Comparison of ENCODE assay signal across 26 cellular contexts in the genomic region with DNA sequence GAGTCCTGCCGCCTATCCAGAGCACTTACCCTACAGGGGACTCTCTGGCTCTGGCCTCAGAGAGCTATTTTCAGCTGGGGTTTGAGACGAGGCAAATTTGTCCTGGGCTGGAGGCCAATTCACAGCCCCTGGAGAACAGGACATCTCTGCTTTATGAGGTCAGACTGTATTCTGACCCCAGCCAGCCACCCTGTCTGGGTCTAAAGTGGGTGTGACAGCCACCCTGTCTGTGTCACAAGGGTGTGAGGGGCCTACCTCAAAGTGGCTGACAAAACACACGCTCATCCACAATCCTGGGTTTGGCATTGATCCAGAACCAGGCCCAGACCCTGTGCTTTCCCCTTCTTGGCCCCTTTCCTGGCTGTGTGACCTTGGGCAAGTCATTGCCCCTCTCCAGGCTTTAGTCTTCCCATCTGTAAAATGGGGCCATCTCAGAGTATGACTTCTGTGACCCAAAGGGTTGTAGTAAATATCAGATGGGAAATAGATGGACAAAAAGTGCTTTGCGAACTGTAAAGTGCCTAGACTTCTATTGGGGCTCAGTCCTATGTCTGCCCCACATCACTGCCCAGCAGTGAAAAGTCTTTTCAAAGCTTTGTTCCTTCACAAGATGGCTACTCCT. TPM values are rescaled to one million over a fixed set of nuclear protein-coding genes. Genes with fewer than 3 reads are reported as not detected.
DNase-seq lines count a peak whose midpoint lies in the region; ATAC-seq and TF ChIP-seq lines count a peak whose summit lies in the region.
"Had no signal": no experiment of that assay in that cellular context is flagged by ENCODE, and none has a peak within 500 bp of the region (broad histone marks: within the 10 kb centered on the region; RNA-seq: fewer than 3 reads in every experiment).

No MANE protein-coding gene starts in this region.

- H3K9me3 ChIP-seq in right cardiac atrium (ENCODE audit: control insufficient read depth, low read length) (no peaks in the 10 kb centered on the region), psoas muscle (no peaks in the 10 kb centered on the region)
- H3K9me3 ChIP-seq: mucosa of descending colon, stomach had no signal

- DNase-seq in EH (ENCODE audit: low read depth) (peak; percentile 36), choroid plexus epithelial cell (ENCODE audit: low read depth) (peak; percentile 32), right cardiac atrium (peak; percentile 85 to 91 (median 89)), psoas muscle (peak in 1 of 2 donors; percentile 37), AG20443 (ENCODE audit: low spot score) (no peak), dermis blood vessel endothelial cell (no peak), HCEC 1CT (no peak), COR-L47 (lab: John Stamatoyannopoulos, UW) (no peak)
- DNase-seq: activated naive CD8-positive, alpha-beta T cell treated with anti-CD3 and anti-CD28 coated beads, Interleukin-2, amount 50 U/mL, for 24 hours; cortex of kidney; mucosa of descending colon; NCI-H1436; NCI-H2107; NCI-H510A; stimulated activated CD4-positive, alpha-beta T cell treated with anti-CD3 and anti-CD28 coated beads, Interleukin-12 subunit alpha, Interleukin-12 subunit beta, amount 100 ng/mL, for 4 hours; stimulated activated CD4-positive, alpha-beta T cell treated with anti-CD3 and anti-CD28 coated beads, Interleukin-4, amount 100 ng/mL, for 4 hours; stomach; WERI-Rb-1 had no signal

- intact Hi-C loops in right cardiac atrium (cut with DNase I) (no loop called here), psoas muscle (cut with DNase I) (no loop called here)

- TF ChIP-seq CTCF in choroid plexus epithelial cell (conservative IDR thresholded peaks at IDR 0.05; ENCODE audit: low read depth, low read length), result no peak
- no peak for TF ChIP-seq CTCF in psoas muscle (IDR thresholded peaks at IDR 0.05)

- H3K4me1 ChIP-seq in right cardiac atrium (ENCODE audit: control insufficient read depth, insufficient read depth, low read length) (peaks cover 13% of the 10 kb centered on the region), psoas muscle (peaks cover 5% of the 10 kb centered on the region)

- H3K4me3 ChIP-seq in choroid plexus epithelial cell (ENCODE audit: low read depth, low read length) (no peak overlapping the region), right cardiac atrium (ENCODE audit: low read length) (no peak overlapping the region), psoas muscle (no peak overlapping the region)
- H3K4me3 ChIP-seq: MG63, mucosa of descending colon, SK-N-MC, stomach had no signal

- ATAC-seq in right cardiac atrium (peak; percentile 85 to 86), psoas muscle (peak in 3 of 4 donors; percentile 9 to 44 (median 33))
- ATAC-seq: activated naive CD8-positive, alpha-beta T cell treated with anti-CD3 and anti-CD28 coated beads, Interleukin-2, amount 50 U/mL, for 24 hours; left lobe of liver; mucosa of descending colon; Panc1 had no signal

- no peaks in the 10 kb centered on the region for H3K27me3 ChIP-seq in right cardiac atrium (ENCODE audit: control insufficient read depth, insufficient read depth)
- no peaks in the 10 kb centered on the region for H3K27me3 ChIP-seq in psoas muscle (ENCODE audit: insufficient read depth in 3 of 3, low read length in 2 of 3)
- H3K27me3 ChIP-seq: MG63, stomach had no signal

- H3K27ac ChIP-seq in right cardiac atrium (ENCODE audit: low read length), result peak overlapping the region; percentile 87
- no peak overlapping the region for H3K27ac ChIP-seq in psoas muscle
- H3K27ac ChIP-seq: C4-2B, SK-N-MC, stomach, WERI-Rb-1 had no signal

- WGBS in right cardiac atrium, result 42% methylated on average over 4 of the region's 4 CpGs
- 46 to 65% (median 54%) methylated on average over 4 of the region's 4 CpGs for whole genome bisulfite sequencing in psoas muscle, 3 donors

- no peaks in the 10 kb centered on the region for H3K36me3 ChIP-seq in psoas muscle (ENCODE audit: insufficient read depth in 1 of 2, low read depth in 1 of 2)
- H3K36me3 ChIP-seq: MG63, stomach, WERI-Rb-1 had no signal

RNA-seq across cellular contexts. Expression of a gene that starts 44.1 kb away (rescaled TPM):
- total RNA-seq in right cardiac atrium (1,000 to 10,000 TPM in 3 of 4 donors, 100 to 1,000 TPM in 1; 963 to 1,731 (median 1,257) TPM), psoas muscle (100 to 1,000 TPM in 3 of 4 donors, 10 to 100 TPM in 1; 38.0 to 235 (median 134) TPM), dermis blood vessel endothelial cell (401 and 1,564 TPM in 2 replicates)
- polyA plus RNA-seq in right cardiac atrium (447 TPM), psoas muscle (100 to 1,000 TPM in 1 of 3 donors, 10 to 100 TPM in 2; 23.6 to 168 (median 57.4) TPM)
- total RNA-seq: activated T-helper 2 cell treated with anti-CD3 and anti-CD28 coated beads, Interferon-gamma antibody, Interleukin-2, Interleukin-4, amounts not matched to agents 10 μg/mL and 5 μg/mL and 100 μg/mL, durations not matched to agents 14 hours and 24 hours and 36 hours had no signal

RNA-seq across cellular contexts. Expression of a gene that starts 51.4 kb away (rescaled TPM):
- total RNA-seq in right cardiac atrium (10 to 100 TPM; 13.6 to 18.7 (median 17.5) TPM), psoas muscle (1 to 10 TPM in 1 of 4 donors, under 1 TPM in 3; 0.16 to 2.4 (median 0.48) TPM), dermis blood vessel endothelial cell (0.05 and 0.51 TPM in 2 replicates)
- polyA plus RNA-seq in right cardiac atrium (5.8 TPM), psoas muscle (under 1 TPM; 0.20 to 0.30 (median 0.29) TPM)
- total RNA-seq: activated T-helper 2 cell treated with anti-CD3 and anti-CD28 coated beads, Interferon-gamma antibody, Interleukin-2, Interleukin-4, amounts not matched to agents 10 μg/mL and 5 μg/mL and 100 μg/mL, durations not matched to agents 14 hours and 24 hours and 36 hours; H4; T-helper 2 cell treated with Interferon-gamma antibody and Interleukin-4, amounts not matched to agents 100 ng/mL and 5 ng/mL, for 36 hours had no signal

Comparison
In these comparisons a context has a peak if more than half of its experiments do, and no peak if none do; other contexts are left out.
1. DNase-seq: peak in EH (single experiment), choroid plexus epithelial cell (single experiment) and right cardiac atrium (3 of 3); none in AG20443 (single experiment), dermis blood vessel endothelial cell (single experiment), HCEC 1CT (single experiment) and COR-L47 (single experiment).